Comparison of ENCODE assay signal across 8 cellular contexts in the genomic region with DNA sequence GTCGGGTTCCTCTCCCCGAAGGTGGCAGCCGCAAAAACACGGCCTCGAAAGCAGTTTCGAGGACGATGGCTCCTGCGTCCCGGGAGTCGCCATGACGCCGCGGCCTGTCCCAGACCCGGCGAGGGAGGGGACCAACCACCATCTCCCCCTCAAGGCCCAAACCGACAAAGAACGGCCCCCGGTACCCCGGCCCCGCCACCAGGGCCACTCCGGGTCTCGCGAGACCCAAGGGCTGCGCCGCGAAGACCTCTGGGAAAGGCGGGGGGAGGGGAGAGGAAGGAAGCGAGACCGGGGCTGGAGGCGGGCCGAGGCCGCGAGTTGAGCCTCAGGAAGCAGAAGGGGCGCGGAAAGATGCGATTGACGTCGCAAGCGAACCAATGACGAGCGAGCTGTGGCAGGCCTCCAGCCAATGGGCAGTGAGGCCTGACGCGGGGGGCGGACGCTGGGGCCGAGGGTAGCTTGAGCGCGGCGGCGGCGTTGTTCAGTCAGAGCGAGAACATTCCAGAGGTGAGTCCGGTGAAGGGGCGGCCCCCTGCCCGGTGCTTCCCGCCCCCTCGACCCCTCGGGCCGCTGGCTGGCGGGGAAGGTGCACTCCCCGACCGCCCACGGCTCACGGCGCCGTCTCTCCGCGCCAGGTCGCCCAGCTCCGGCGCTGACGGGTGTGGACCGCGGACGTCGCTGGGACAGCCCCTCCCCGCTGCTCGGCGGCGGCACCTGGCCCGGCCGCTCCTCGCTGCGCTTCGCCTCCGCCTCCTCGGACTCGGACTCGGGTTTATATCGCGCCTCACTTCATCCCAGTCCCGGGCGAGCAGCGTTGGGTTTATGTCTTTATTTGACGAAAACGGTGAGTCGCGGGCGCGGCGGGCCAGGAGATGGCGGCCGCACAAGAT. TPM values are rescaled to one million over a fixed set of nuclear protein-coding genes. Genes with fewer than 3 reads are reported as not detected.
DNase-seq lines count a peak whose midpoint lies in the region; ATAC-seq and TF ChIP-seq lines count a peak whose summit lies in the region.

Gene EIF5, plus strand, starts transcription at position 484 of the 890 bp plus-strand sequence. CDS start 1,624 bp downstream, outside the sequence.

- H3K23ac ChIP-seq in IMR-90 (ENCODE audit: low read depth, low read length), result peak within 1 kb of the TSS; percentile 98

- peak within 1 kb of the TSS; percentile 98 for H3K14ac ChIP-seq in IMR-90 (replicated peaks; ENCODE audit: low read depth, low read length)

- H2BK5ac ChIP-seq in IMR-90 (ENCODE audit: low read depth, low read length, poor library complexity, severe bottlenecking), result peak within 1 kb of the TSS; percentile 96

- peak within 1 kb of the TSS; percentile 96 for H3K4me2 ChIP-seq in IMR-90 (ENCODE audit: low read depth, low read length)

- WGBS in IMR-90 (ENCODE audit: extremely low coverage in 2 of 2, insufficient read length in 1 of 2), 2 experiments, result 0% methylated on average over 44 of the region's 103 CpGs; no CpG with 5 or more reads in 1 of the 2 experiments

- peak; percentile 8; the same call in 1 of the 2 replicates for TF ChIP-seq CTCF in IMR-90 (conservative IDR thresholded peaks at IDR 0.05; ENCODE audit: low read depth, low read length)

- DNase-seq in DMS114 treated with DMSO at 0.1 percent for 48 hours (lab: John Stamatoyannopoulos, UW; ENCODE audit: unreplicated experiment), result peak; percentile 94
- peak; percentile 98 for DNase-seq in IMR-90
- peak; percentile 96 for DNase-seq in OCI-M1 (lab: John Stamatoyannopoulos, UW)
- DNase-seq in activated T-cell treated with anti-CD3 and anti-CD28 coated beads for 24 hours (ENCODE audit: low read depth), result peak; percentile 98
- DNase-seq in epidermal melanocyte (ENCODE audit: insufficient read length, low spot score), result peak; percentile 83
- peak; percentile 96 to 99 for DNase-seq in stimulated activated CD8-positive, alpha-beta memory T cell treated with anti-CD3 and anti-CD28 coated beads, Interleukin-4, amount 100 ng/mL, for 1 hour (ENCODE audit: low read depth in 2 of 2, low spot score in 1 of 2)

- peaks cover 45% of the 10 kb centered on the region for H4K20me1 ChIP-seq in IMR-90 (ENCODE audit: insufficient read depth, low read length)

- TF ChIP-seq POLR2A in IMR-90 (IDR thresholded peaks at IDR 0.05; ENCODE audit: low read depth, low read length), result peak; percentile 99

- H3K56ac ChIP-seq in IMR-90 (ENCODE audit: extremely low read depth, insufficient read depth, low read length), result peak within 1 kb of the TSS; percentile 94

- POLR2A ChIA-PET in IMR-90 (lab: Charles Lee; ENCODE audit: unreplicated experiment), result interaction anchor here (0.5 to 1.1 kb wide), 10 partner anchors 11 to 238 kb away, joined by 3 to 5 read pairs (median 4); no protein-coding TSS in a partner anchor

- peaks cover 34% of the 10 kb centered on the region for H3K36me3 ChIP-seq in IMR-90 (ENCODE audit: control insufficient read depth, insufficient read depth, low read length)

- in situ Hi-C loops in IMR-90 (cut with MboI; ENCODE audit: low sequenced_read_pairs), result no loop called here

- H3K4me3 ChIP-seq in IMR-90 (ENCODE audit: insufficient read depth, low read depth, low read length) (peak within 1 kb of the TSS; percentile 83), mononuclear cell (ENCODE audit: low read length) (peak within 1 kb of the TSS; percentile 95)

- H4K8ac ChIP-seq in IMR-90 (ENCODE audit: low read depth in 2 of 2, low read length in 2 of 2), result peak within 1 kb of the TSS; percentile 98

- intact Hi-C loops in IMR-90 (cut with micrococcal nuclease), result loop anchor here (1.0 kb wide), 1 partner anchor 51 kb away; the partner anchor contains the start of gene MARK3

- H3K4me1 ChIP-seq in IMR-90 (ENCODE audit: control insufficient read depth, insufficient read depth, low read length), result peaks cover 3% of the 10 kb centered on the region
- H3K4me1 ChIP-seq in mononuclear cell (ENCODE audit: insufficient read depth, low read length), result peaks cover 48% of the 10 kb centered on the region

- TF ChIP-seq RAD21 in IMR-90 (IDR thresholded peaks at IDR 0.05; ENCODE audit: low read length), result no peak

- dilution Hi-C loops in IMR-90 (cut with HindIII; ENCODE audit: low sequenced_read_pairs, unreplicated experiment), result no loop called here

- peak within 1 kb of the TSS; percentile 96 for H4K91ac ChIP-seq in IMR-90 (ENCODE audit: insufficient read depth, low read depth, low read length)

- peak within 1 kb of the TSS; percentile 100 for H2AK9ac ChIP-seq in IMR-90 (replicated peaks; ENCODE audit: low read depth, low read length, poor library complexity)

- H2BK15ac ChIP-seq in IMR-90 (ENCODE audit: low read depth, low read length), result no peak within 1 kb of the TSS

- peak within 1 kb of the TSS; percentile 87 for H3K18ac ChIP-seq in IMR-90 (ENCODE audit: low read depth, low read length)

- H3K4ac ChIP-seq in IMR-90 (ENCODE audit: low read depth, low read length), result peak within 1 kb of the TSS; percentile 99

- no peak within 1 kb of the TSS for H2BK20ac ChIP-seq in IMR-90 (ENCODE audit: low read depth, low read length)

- peak within 1 kb of the TSS; percentile 97 for H2AFZ ChIP-seq in IMR-90 (replicated peaks; ENCODE audit: low read length, poor library complexity)

- H3K27ac ChIP-seq in IMR-90 (ENCODE audit: insufficient read depth, low read length), result peak within 1 kb of the TSS; percentile 97

- CTCF ChIA-PET in IMR-90 (lab: Yijun Ruan, JAX), result no interaction called here

- H3K79me1 ChIP-seq in IMR-90 (ENCODE audit: low read depth in 1 of 2, low read length in 2 of 2), result peaks cover 28 to 58% of the 10 kb centered on the region in 2 experiments

- peaks cover 11% of the 10 kb centered on the region for H3K9me1 ChIP-seq in IMR-90 (ENCODE audit: insufficient read depth, low read length)

- peak within 1 kb of the TSS; percentile 92 for H2AK5ac ChIP-seq in IMR-90 (ENCODE audit: low read depth, low read length)

- H3K27me3 ChIP-seq in IMR-90 (ENCODE audit: control insufficient read depth, insufficient read depth, low read length), result no peaks in the 10 kb centered on the region
- H3K27me3 ChIP-seq in mononuclear cell (ENCODE audit: insufficient read depth, low read length), result no peaks in the 10 kb centered on the region

- no TSS peak for BruUV-seq in IMR-90 (replicated peaks; lab: Mats Ljungman, UMichigan)

- H2BK120ac ChIP-seq in IMR-90 (ENCODE audit: low read depth, low read length), result peak within 1 kb of the TSS; percentile 81

- peak; percentile 81 for ATAC-seq in GM21528 (IDR thresholded peaks at IDR 0.05; ENCODE audit: low FRiP score, unreplicated experiment)
- peak; percentile 89 for ATAC-seq in IMR-90 (ENCODE audit: low read depth)

- peak within 1 kb of the TSS; percentile 97 for H3K9ac ChIP-seq in IMR-90 (ENCODE audit: low read depth, low read length)

- peak within 1 kb of the TSS; percentile 96 for H4K5ac ChIP-seq in IMR-90 (ENCODE audit: low read depth, low read length)

- no peaks in the 10 kb centered on the region for H3K9me3 ChIP-seq in IMR-90 (ENCODE audit: control insufficient read depth, insufficient read depth, low read length)
- H3K9me3 ChIP-seq in mononuclear cell (ENCODE audit: low read depth, low read length), result no peaks in the 10 kb centered on the region

TF ChIP-seq in IMR-90, 13 proteins besides CTCF, POLR2A, EP300 and RAD21:
- TF ChIP-seq CEBPB (IDR thresholded peaks at IDR 0.05; ENCODE audit: low read depth, low read length), result no peak
- no peak for TF ChIP-seq MAFK (IDR thresholded peaks at IDR 0.05; ENCODE audit: low read depth, low read length)
- TF ChIP-seq, protein P1, sequence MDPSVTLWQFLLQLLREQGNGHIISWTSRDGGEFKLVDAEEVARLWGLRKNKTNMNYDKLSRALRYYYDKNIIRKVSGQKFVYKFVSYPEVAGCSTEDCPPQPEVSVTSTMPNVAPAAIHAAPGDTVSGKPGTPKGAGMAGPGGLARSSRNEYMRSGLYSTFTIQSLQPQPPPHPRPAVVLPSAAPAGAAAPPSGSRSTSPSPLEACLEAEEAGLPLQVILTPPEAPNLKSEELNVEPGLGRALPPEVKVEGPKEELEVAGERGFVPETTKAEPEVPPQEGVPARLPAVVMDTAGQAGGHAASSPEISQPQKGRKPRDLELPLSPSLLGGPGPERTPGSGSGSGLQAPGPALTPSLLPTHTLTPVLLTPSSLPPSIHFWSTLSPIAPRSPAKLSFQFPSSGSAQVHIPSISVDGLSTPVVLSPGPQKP (IDR thresholded peaks at IDR 0.05; ENCODE audit: borderline replicate concordance, low read depth, low read length), result no peak
- TF ChIP-seq FOS (IDR thresholded peaks at IDR 0.05; ENCODE audit: low read depth, low read length), result peak; percentile 72
- peak; percentile 82 for TF ChIP-seq CHD1 (IDR thresholded peaks at IDR 0.05; ENCODE audit: low read depth, low read length)
- TF ChIP-seq USF2 (IDR thresholded peaks at IDR 0.05; ENCODE audit: low read depth, low read length), result no peak; the same call in 1 of the 2 replicates
- peak; percentile 76; the same call in 1 of the 2 replicates for TF ChIP-seq MAZ (IDR thresholded peaks at IDR 0.05; ENCODE audit: borderline replicate concordance, low read depth, low read length)
- TF ChIP-seq SMC3 (IDR thresholded peaks at IDR 0.05; ENCODE audit: low read depth, low read length), result no peak
- no peak for TF ChIP-seq RFX5 (IDR thresholded peaks at IDR 0.05; ENCODE audit: low read depth, low read length)
- no peak for TF ChIP-seq BHLHE40 (IDR thresholded peaks at IDR 0.05; ENCODE audit: low read depth, low read length)
- TF ChIP-seq RCOR1 (IDR thresholded peaks at IDR 0.05; ENCODE audit: insufficient replicate concordance, low read length), result no peak
- TF ChIP-seq MXI1 (IDR thresholded peaks at IDR 0.05; ENCODE audit: borderline replicate concordance, low read depth, low read length), result peak; percentile 65; the same call in 1 of the 2 replicates

RNA-seq across cellular contexts. Expression of gene EIF5, which starts in this region (rescaled TPM):
- total RNA-seq in IMR-90 (2012; rRNA removed), result 163 and 241 TPM in 2 replicates
- 163 and 181 TPM in 2 replicates for polyA plus RNA-seq in IMR-90 (2012; rRNA removed)
- 141 and 165 TPM in 2 replicates for polyA plus RNA-seq in IMR-90 (2012; cell fraction: cytosol; rRNA removed)
- polyA plus RNA-seq in IMR-90 (2012; cell fraction: nucleus; rRNA removed; ENCODE audit: low replicate concordance), result 111 and 312 TPM in 2 replicates
- total RNA-seq in mononuclear cell, result 509 TPM

Comparison
In these comparisons a context has a peak if more than half of its experiments do, and no peak if none do; other contexts are left out.
1. Peak in every context shown above with its lines: DNase-seq, ATAC-seq, H3K4me3 ChIP-seq and H3K27ac ChIP-seq.